ENCODE assay signal across 8 cellular contexts in genomic region chr14:50521912-50522341, GRCh38. TPM values are rescaled to one million over a fixed set of nuclear protein-coding genes. Genes with fewer than 3 reads are reported as not detected.
A peak's percentile ranks its signal among the peaks of the same experiment; 100 is the strongest.
DNase-seq lines count a peak whose midpoint lies in the region; ATAC-seq and TF ChIP-seq lines count a peak whose summit lies in the region.

No MANE protein-coding gene starts in this region.

- peaks cover 48% of the 10 kb centered on the region for H3K4me1 Mint-ChIP-seq in activated T-helper 17 cell treated with anti-CD3 and anti-CD28 coated beads, Interleukin-2, amount 50 U/mL, for 72 hours
- peaks cover 48 to 51% of the 10 kb centered on the region in 2 donors for H3K4me1 Mint-ChIP-seq in natural killer cell

- peak; percentile 64 for ATAC-seq in HG02938 (IDR thresholded peaks at IDR 0.05; ENCODE audit: unreplicated experiment)
- peak; percentile 85 for ATAC-seq in activated T-helper 17 cell treated with anti-CD3 and anti-CD28 coated beads, Interleukin-2, amount 50 U/mL, for 72 hours (replicated peaks)
- ATAC-seq in natural killer cell, result peak; percentile 39 to 61 (median 50)

- no peaks in the 10 kb centered on the region for H3K27me3 Mint-ChIP-seq in activated T-helper 17 cell treated with anti-CD3 and anti-CD28 coated beads, Interleukin-2, amount 50 U/mL, for 72 hours
- H3K27me3 Mint-ChIP-seq in natural killer cell (ENCODE audit: low read depth in 2 of 2), result no peaks in the 10 kb centered on the region

- peak overlapping the region; percentile 96 for H3K27ac Mint-ChIP-seq in activated T-helper 17 cell treated with anti-CD3 and anti-CD28 coated beads, Interleukin-2, amount 50 U/mL, for 72 hours
- peak overlapping the region; percentile 93 to 97 for H3K27ac Mint-ChIP-seq in natural killer cell

- intact Hi-C loops in natural killer cell (cut with micrococcal nuclease), result loop anchor here (1.0 kb wide), 1 partner anchor 9 kb away; no protein-coding TSS in a partner anchor

- peak overlapping the region; percentile 75 for H3K4me3 Mint-ChIP-seq in activated T-helper 17 cell treated with anti-CD3 and anti-CD28 coated beads, Interleukin-2, amount 50 U/mL, for 72 hours
- peak overlapping the region; percentile 79 for H3K4me3 Mint-ChIP-seq in natural killer cell

- peaks cover 11% of the 10 kb centered on the region for H3K36me3 Mint-ChIP-seq in activated T-helper 17 cell treated with anti-CD3 and anti-CD28 coated beads, Interleukin-2, amount 50 U/mL, for 72 hours (ENCODE audit: low read depth)
- no peaks in the 10 kb centered on the region for H3K36me3 Mint-ChIP-seq in natural killer cell

- H3K9me3 Mint-ChIP-seq in activated T-helper 17 cell treated with anti-CD3 and anti-CD28 coated beads, Interleukin-2, amount 50 U/mL, for 72 hours, result no peaks in the 10 kb centered on the region
- no peaks in the 10 kb centered on the region for H3K9me3 Mint-ChIP-seq in natural killer cell

- peak; percentile 3 for DNase-seq in NCI-H526 treated with DMSO at 0.1 percent for 48 hours (lab: John Stamatoyannopoulos, UW)
- DNase-seq in NCI-H526 (lab: John Stamatoyannopoulos, UW), result no peak
- DNase-seq in natural killer cell, result no peak
- DNase-seq in glomerular visceral epithelial cell (ENCODE audit: extremely low spot score), result no peak
- DNase-seq in islet precursor cell, result no peak
- DNase-seq in NCI-H187 treated with DMSO at 0.1 percent for 48 hours (lab: John Stamatoyannopoulos, UW), result no peak

- no peak for TF ChIP-seq CTCF in natural killer cell (IDR thresholded peaks at IDR 0.05)

RNA-seq across cellular contexts. Expression of gene MAP4K5, which starts 10.4 kb away (rescaled TPM):
- total RNA-seq in activated T-helper 17 cell treated with anti-CD3 and anti-CD28 coated beads, Interleukin-2, amount 50 U/mL, for 72 hours, result 10 to 100 TPM; 17.9 to 22.3 TPM
- total RNA-seq in natural killer cell, result 10 to 100 TPM; 63.3 to 74.6 (median 65.9) TPM

RNA-seq across cellular contexts. Expression of gene ATL1, which starts 38.0 kb away (rescaled TPM):
- total RNA-seq in activated T-helper 17 cell treated with anti-CD3 and anti-CD28 coated beads, Interleukin-2, amount 50 U/mL, for 72 hours, result 1 to 10 TPM; 1.4 to 1.8 TPM
- total RNA-seq in natural killer cell, result 1 to 10 TPM; 1.6 to 3.8 (median 2.4) TPM
